ENCODE assay signal across 19 cellular contexts in genomic region chrX:148567229-148567628, GRCh38.
DNase-seq lines count a peak whose midpoint lies in the region; TF ChIP-seq lines count a peak whose summit lies in the region.
"Had no signal": no experiment of that assay in that cellular context is flagged by ENCODE, and none has a peak within 500 bp of the region (broad histone marks: within the 10 kb centered on the region; RNA-seq: fewer than 3 reads in every experiment).

No MANE protein-coding gene starts in this region.

- H3K4me1 ChIP-seq in SJCRH30, result no peaks in the 10 kb centered on the region
- H3K4me1 ChIP-seq: body of pancreas, upper lobe of right lung had no signal

- H3K27me3 ChIP-seq in SJCRH30, result no peaks in the 10 kb centered on the region
- H3K27me3 ChIP-seq: body of pancreas, upper lobe of right lung had no signal

- H3K9me3 ChIP-seq in SJCRH30 (replicated peaks), result no peaks in the 10 kb centered on the region
- H3K9me3 ChIP-seq: body of pancreas, upper lobe of right lung had no signal

- H3K27ac ChIP-seq in SJCRH30, result no peak overlapping the region
- H3K27ac ChIP-seq: body of pancreas, upper lobe of right lung, VCaP had no signal

- peak; percentile 47 for DNase-seq in ELF-1 (ENCODE audit: low read depth, low spot score)
- DNase-seq in SJCRH30, result peak; percentile 1 to 3
- peak; percentile 40 for DNase-seq in fibroblast of pulmonary artery (ENCODE audit: low read depth)
- DNase-seq in retinal pigment epithelial cell (ENCODE audit: low read depth), result peak; percentile 12
- no peak for DNase-seq in stimulated activated CD4-positive, alpha-beta T cell treated with anti-CD3 and anti-CD28 coated beads, Interleukin-4, amount 100 ng/mL, for 4 hours
- no peak for DNase-seq in cerebellar cortex (ENCODE audit: low spot score)
- no peak for DNase-seq in midbrain (lab: John Stamatoyannopoulos, UW)
- DNase-seq: activated gamma-delta T cell; body of pancreas; CD4-positive, CD25-positive, alpha-beta regulatory T cell; KG1; NCI-H187 treated with DMSO at 0.1 percent for 48 hours; NCI-H510A treated with DMSO at 0.1 percent for 48 hours; nucleus accumbens; OCI-M1; small intestine; stimulated activated naive CD8-positive, alpha-beta T cell treated with anti-CD3 and anti-CD28 coated beads, Interleukin-15, Interleukin-2, amounts not matched to agents 100 U/mL and 50 U/mL, for 24 hours; upper lobe of right lung had no signal

- TF ChIP-seq CTCF in fibroblast of pulmonary artery (IDR thresholded peaks at IDR 0.05; ENCODE audit: low read length, missing control alignments) (no peak), retinal pigment epithelial cell (conservative IDR thresholded peaks at IDR 0.05; ENCODE audit: low read depth, low read length) (no peak)

- no peaks in the 10 kb centered on the region for H3K36me3 ChIP-seq in SJCRH30
- H3K36me3 ChIP-seq: upper lobe of right lung had no signal

- H3K4me3 ChIP-seq in SJCRH30 (no peak overlapping the region), fibroblast of pulmonary artery (replicated peaks; ENCODE audit: low read depth, low read length) (no peak overlapping the region), retinal pigment epithelial cell (ENCODE audit: low read length) (no peak overlapping the region)
- H3K4me3 ChIP-seq: body of pancreas, upper lobe of right lung had no signal

Comparison
In these comparisons a context has a peak if more than half of its experiments do, and no peak if none do; other contexts are left out.
1. DNase-seq: peak in ELF-1 (single experiment), SJCRH30 (2 of 2), fibroblast of pulmonary artery (single experiment) and retinal pigment epithelial cell (single experiment); none in stimulated activated CD4-positive, alpha-beta T cell treated with anti-CD3 and anti-CD28 coated beads, Interleukin-4, amount 100 ng/mL, for 4 hours (0 of 2), cerebellar cortex (single experiment) and midbrain (single experiment).